Comparison of ENCODE assay signal across 16 cellular contexts in the genomic region with DNA sequence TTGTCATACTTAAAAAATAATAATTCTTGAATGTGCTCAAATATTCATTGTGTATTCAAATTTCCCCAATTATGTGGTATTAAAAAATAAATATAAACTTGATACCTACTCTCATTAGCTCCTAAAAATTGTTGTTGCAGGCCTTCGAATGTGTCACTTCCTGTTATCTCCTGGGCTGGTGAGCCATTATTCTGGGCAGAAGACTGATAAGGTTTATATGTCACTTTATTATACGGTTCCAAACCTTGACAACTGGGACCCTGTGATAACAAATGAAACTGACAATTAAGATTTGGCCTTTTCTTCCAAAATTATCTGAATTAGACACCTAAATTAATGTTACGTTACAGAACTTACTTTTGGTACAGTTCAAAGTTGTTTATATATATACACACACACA.
"Had no signal": no experiment of that assay in that cellular context is flagged by ENCODE, and none has a peak within 500 bp of the region (broad histone marks: within the 10 kb centered on the region; RNA-seq: fewer than 3 reads in every experiment).

No MANE protein-coding gene starts in this region.

- H3K4me3 ChIP-seq: breast epithelium, esophagus squamous epithelium, hepatocyte, lower lobe of right lung, thoracic aorta, upper lobe of left lung had no signal

- H3K4me2 ChIP-seq: hepatocyte had no signal

- H3K27me3 ChIP-seq: breast epithelium, esophagus squamous epithelium, hepatocyte, upper lobe of left lung had no signal

- H3K79me2 ChIP-seq: hepatocyte had no signal

- H3K9me3 ChIP-seq: breast epithelium, esophagus squamous epithelium, lower lobe of right lung, thoracic aorta, upper lobe of left lung had no signal

- H3K27ac ChIP-seq: hepatocyte, thoracic aorta, VCaP had no signal

- H3K36me3 ChIP-seq: breast epithelium, lower lobe of right lung, thoracic aorta had no signal

- DNase-seq: activated CD4-positive, alpha-beta T cell treated with anti-CD3 and anti-CD28 coated beads, Interleukin-2, amount 50 U/mL, for 1 hour; activated CD4-positive, CD25-positive, alpha-beta regulatory T cell treated with anti-CD3 and anti-CD28 coated beads, Interleukin-2, amount 50 U/mL, for 72 hours; activated gamma-delta T cell; cerebellar nuclear complex; effector CD4-positive, alpha-beta T cell; esophagus squamous epithelium; left cardiac atrium; lower lobe of right lung; midbrain; stimulated activated naive B cell treated with anti-CD40 and anti-IgM and Interleukin-4, amounts not matched to agents 10 μg/mL and 1 μg/mL and 100 μg/mL, for 72 hours; T-cell; upper lobe of left lung had no signal

- ATAC-seq: lower lobe of right lung; stimulated activated naive B cell treated with anti-CD40 and anti-IgM and Interleukin-4, amounts not matched to agents 10 μg/mL and 1 μg/mL and 100 μg/mL, for 72 hours; T-cell had no signal

- H2AFZ ChIP-seq: hepatocyte had no signal

- H3K4me1 ChIP-seq: breast epithelium had no signal
